Comparison of ENCODE assay signal across 9 cellular contexts in genomic region chr13:30720470-30720869, GRCh38. TPM values are rescaled to one million over a fixed set of nuclear protein-coding genes. Genes with fewer than 3 reads are reported as not detected.
DNase-seq lines count a peak whose midpoint lies in the region; ATAC-seq and TF ChIP-seq lines count a peak whose summit lies in the region.
"Had no signal": no experiment of that assay in that cellular context is flagged by ENCODE, and none has a peak within 500 bp of the region (broad histone marks: within the 10 kb centered on the region; RNA-seq: fewer than 3 reads in every experiment).

No MANE protein-coding gene starts in this region.

- peak; percentile 98 for DNase-seq in MV-4-11 (lab: John Stamatoyannopoulos, UW)
- no peak for DNase-seq in naive thymus-derived CD4-positive, alpha-beta T cell
- DNase-seq in progenitor cell of endocrine pancreas (ENCODE audit: low spot score, unreplicated experiment): no peak
- no peak for DNase-seq in posterior vena cava (ENCODE audit: low spot score)
- no peak for DNase-seq in cerebellum (ENCODE audit: low spot score)
- DNase-seq in LoVo (ENCODE audit: low spot score): no peak
- DNase-seq: left cardiac atrium had no signal

- H3K9me3 ChIP-seq in naive thymus-derived CD4-positive, alpha-beta T cell (ENCODE audit: control insufficient read depth in 2 of 3, low read length in 3 of 3): no peaks in the 10 kb centered on the region

- H3K27me3 Mint-ChIP-seq in naive thymus-derived CD4-positive, alpha-beta T cell: peaks cover 0 to 5% (median 4%) of the 10 kb centered on the region in 5 donors
- peaks cover 10% of the 10 kb centered on the region for H3K27me3 Mint-ChIP-seq in progenitor cell of endocrine pancreas

- H3K4me1 Mint-ChIP-seq in naive thymus-derived CD4-positive, alpha-beta T cell: peaks cover 0 to 19% (median 0%) of the 10 kb centered on the region in 7 donors
- H3K4me1 Mint-ChIP-seq in progenitor cell of endocrine pancreas (ENCODE audit: low read depth): no peaks in the 10 kb centered on the region

- H3K9me3 Mint-ChIP-seq in naive thymus-derived CD4-positive, alpha-beta T cell: peaks cover 0 to 6% (median 0%) of the 10 kb centered on the region in 11 donors
- H3K9me3 Mint-ChIP-seq in progenitor cell of endocrine pancreas (ENCODE audit: low read depth): no peaks in the 10 kb centered on the region

- ATAC-seq in GM18517 (IDR thresholded peaks at IDR 0.05; ENCODE audit: unreplicated experiment) (peak; percentile 79), HG02623 (IDR thresholded peaks at IDR 0.05; ENCODE audit: unreplicated experiment) (peak; percentile 61)
- ATAC-seq in naive thymus-derived CD4-positive, alpha-beta T cell: peak; percentile 67
- ATAC-seq: left cardiac atrium had no signal

- no peaks in the 10 kb centered on the region for H3K36me3 ChIP-seq in naive thymus-derived CD4-positive, alpha-beta T cell (ENCODE audit: control insufficient read depth in 2 of 3, insufficient read depth in 3 of 3, low read length in 3 of 3)

- intact Hi-C loops in naive thymus-derived CD4-positive, alpha-beta T cell (cut with micrococcal nuclease): no loop called here
- intact Hi-C loops in posterior vena cava (cut with DNase I): no loop called here

- CTCF ChIA-PET in naive thymus-derived CD4-positive, alpha-beta T cell (lab: Charles Lee): no interaction called here

- H3K4me3 ChIP-seq in naive thymus-derived CD4-positive, alpha-beta T cell (ENCODE audit: low read length): no peak overlapping the region

- H3K4me3 Mint-ChIP-seq in naive thymus-derived CD4-positive, alpha-beta T cell: no peak overlapping the region
- H3K4me3 Mint-ChIP-seq in progenitor cell of endocrine pancreas (ENCODE audit: low read depth): no peak overlapping the region

- POLR2A ChIA-PET in naive thymus-derived CD4-positive, alpha-beta T cell (lab: Charles Lee): no interaction called here

- H3K27ac ChIP-seq in naive thymus-derived CD4-positive, alpha-beta T cell (ENCODE audit: low read depth, low read length): no peak overlapping the region

- H3K27me3 ChIP-seq in naive thymus-derived CD4-positive, alpha-beta T cell (ENCODE audit: control insufficient read depth in 2 of 2, insufficient read depth in 2 of 2, low read length in 2 of 2): no peaks in the 10 kb centered on the region

- H3K27ac Mint-ChIP-seq in naive thymus-derived CD4-positive, alpha-beta T cell: no peak overlapping the region
- H3K27ac Mint-ChIP-seq in progenitor cell of endocrine pancreas: no peak overlapping the region

- TF ChIP-seq CTCF in progenitor cell of endocrine pancreas (IDR thresholded peaks at IDR 0.05; ENCODE audit: unreplicated experiment): no peak

- H3K4me1 ChIP-seq in naive thymus-derived CD4-positive, alpha-beta T cell (ENCODE audit: control insufficient read depth in 2 of 2, insufficient read depth in 2 of 2, low read length in 2 of 2): no peaks in the 10 kb centered on the region

- peaks cover 0 to 3% (median 0%) of the 10 kb centered on the region in 5 donors for H3K36me3 Mint-ChIP-seq in naive thymus-derived CD4-positive, alpha-beta T cell
- no peaks in the 10 kb centered on the region for H3K36me3 Mint-ChIP-seq in progenitor cell of endocrine pancreas (ENCODE audit: insufficient read depth)

RNA-seq across cellular contexts. Expression of gene ALOX5AP, which starts 14.9 kb away (rescaled TPM):
- 100 to 1,000 TPM in 1 of 5 experiments, 10 to 100 TPM in 4; 22.1 to 110 (median 24.4) TPM for total RNA-seq in naive thymus-derived CD4-positive, alpha-beta T cell
- polyA plus RNA-seq in naive thymus-derived CD4-positive, alpha-beta T cell: 100 to 1,000 TPM; 190 to 198 TPM
- total RNA-seq in progenitor cell of endocrine pancreas (not detected in 2 replicates), posterior vena cava (10 to 100 TPM; 26.8 to 49.6 TPM), cerebellum (2.8 TPM)
